In genomic region chr13:107866007-107866665, GRCh38 we compare ENCODE assay signal across 9 cellular contexts.
A peak's percentile ranks its signal among the peaks of the same experiment; 100 is the strongest.
DNase-seq lines count a peak whose midpoint lies in the region; ATAC-seq and TF ChIP-seq lines count a peak whose summit lies in the region.
"Had no signal": no experiment of that assay in that cellular context is flagged by ENCODE, and none has a peak within 500 bp of the region (broad histone marks: within the 10 kb centered on the region; RNA-seq: fewer than 3 reads in every experiment).

No MANE protein-coding gene starts in this region.

- peaks cover 18% of the 10 kb centered on the region for H3F3A ChIP-seq in neural progenitor cell (ENCODE audit: low read depth)

- H3K4me3 ChIP-seq in ectodermal cell (ENCODE audit: insufficient read depth, low read depth, low read length) (peak overlapping the region; percentile 73), neural progenitor cell (peak overlapping the region; percentile 57)
- no peak overlapping the region for H3K4me3 ChIP-seq in CD8-positive, alpha-beta T cell (ENCODE audit: low read depth, low read length)

- DNase-seq in ELF-1 (ENCODE audit: low read depth, low spot score) (peak; percentile 42), NCI-H510A treated with DMSO at 0.1 percent for 48 hours (lab: John Stamatoyannopoulos, UW) (peak; percentile 57), neural progenitor cell (ENCODE audit: low spot score) (peak; percentile 68), inferior parietal cortex (ENCODE audit: extremely low spot score) (no peak)
- no peak for DNase-seq in CD8-positive, alpha-beta T cell
- no peak for DNase-seq in stimulated activated CD4-positive, alpha-beta T cell treated with anti-CD3 and anti-CD28 coated beads, Interleukin-1b, Interleukin-23, amount 100 ng/mL, for 48 hours

- peak overlapping the region; percentile 80 for H3K4me2 ChIP-seq in neural progenitor cell

- H3K27me3 Mint-ChIP-seq in neural progenitor cell (ENCODE audit: insufficient read depth, low read depth): peaks cover 30% of the 10 kb centered on the region
- peaks cover 47% of the 10 kb centered on the region for H3K27me3 Mint-ChIP-seq in CD8-positive, alpha-beta T cell (ENCODE audit: low read depth)

- H3K27ac ChIP-seq in ectodermal cell (ENCODE audit: insufficient read depth, low read depth, low read length, poor library complexity, severe bottlenecking): no peak overlapping the region
- H3K27ac ChIP-seq in neural progenitor cell: no peak overlapping the region
- H3K27ac ChIP-seq in CD8-positive, alpha-beta T cell (ENCODE audit: low read depth, low read length): no peak overlapping the region
- H3K27ac ChIP-seq: epithelial cell of prostate had no signal

- TF ChIP-seq CTCF in neural progenitor cell (IDR thresholded peaks at IDR 0.05): no peak
- TF ChIP-seq CTCF in CD8-positive, alpha-beta T cell (IDR thresholded peaks at IDR 0.05): no peak

- POLR2A ChIA-PET in CD8-positive, alpha-beta T cell (lab: Charles Lee): no interaction called here

- no peak overlapping the region for H3K9ac ChIP-seq in neural progenitor cell

- H3K9me3 ChIP-seq in ectodermal cell (ENCODE audit: control insufficient read depth, low read length): no peaks in the 10 kb centered on the region
- H3K9me3 ChIP-seq in neural progenitor cell (ENCODE audit: low read depth): no peaks in the 10 kb centered on the region
- H3K9me3 ChIP-seq in CD8-positive, alpha-beta T cell (ENCODE audit: low read length): no peaks in the 10 kb centered on the region

- H3K9me3 Mint-ChIP-seq in neural progenitor cell: no peaks in the 10 kb centered on the region
- peaks cover 6% of the 10 kb centered on the region for H3K9me3 Mint-ChIP-seq in CD8-positive, alpha-beta T cell

- H3K4me1 ChIP-seq in ectodermal cell (ENCODE audit: control insufficient read depth, insufficient read depth, low read length): peaks cover 4% of the 10 kb centered on the region
- H3K4me1 ChIP-seq in neural progenitor cell: peaks cover 3% of the 10 kb centered on the region
- no peaks in the 10 kb centered on the region for H3K4me1 ChIP-seq in CD8-positive, alpha-beta T cell (ENCODE audit: insufficient read depth, low read length)

- CTCF ChIA-PET in CD8-positive, alpha-beta T cell (lab: Charles Lee): no interaction called here

- H2AFZ ChIP-seq in neural progenitor cell (replicated peaks): peak overlapping the region; percentile 83

- peak overlapping the region; percentile 89 for H3K4me3 Mint-ChIP-seq in neural progenitor cell
- no peak overlapping the region for H3K4me3 Mint-ChIP-seq in CD8-positive, alpha-beta T cell

- no peaks in the 10 kb centered on the region for H3K79me2 ChIP-seq in neural progenitor cell (ENCODE audit: low read depth)

- intact Hi-C loops in CD8-positive, alpha-beta T cell (cut with DNase I, micrococcal nuclease): no loop called here

- H3K27me3 ChIP-seq in ectodermal cell (ENCODE audit: control insufficient read depth, insufficient read depth, low read length, poor library complexity, severe bottlenecking): peaks cover 49% of the 10 kb centered on the region
- peaks cover 60% of the 10 kb centered on the region for H3K27me3 ChIP-seq in neural progenitor cell
- peaks cover 14% of the 10 kb centered on the region for H3K27me3 ChIP-seq in CD8-positive, alpha-beta T cell (ENCODE audit: insufficient read depth, low read length)

- H3K27ac Mint-ChIP-seq in neural progenitor cell: no peak overlapping the region
- no peak overlapping the region for H3K27ac Mint-ChIP-seq in CD8-positive, alpha-beta T cell

- peaks cover 16% of the 10 kb centered on the region for H3K4me1 Mint-ChIP-seq in neural progenitor cell
- peaks cover 9% of the 10 kb centered on the region for H3K4me1 Mint-ChIP-seq in CD8-positive, alpha-beta T cell (ENCODE audit: low read depth)

- 1% methylated on average over 51 of the region's 51 CpGs for WGBS in ectodermal cell, 2 experiments

- no peaks in the 10 kb centered on the region for H3K36me3 Mint-ChIP-seq in neural progenitor cell
- H3K36me3 Mint-ChIP-seq in CD8-positive, alpha-beta T cell: no peaks in the 10 kb centered on the region

- ATAC-seq in CD8-positive, alpha-beta T cell: no peak
- ATAC-seq in GM18907 (IDR thresholded peaks at IDR 0.05; ENCODE audit: unreplicated experiment): no peak

- peaks cover 33% of the 10 kb centered on the region for H4K20me1 ChIP-seq in neural progenitor cell (ENCODE audit: low read depth)

- H3K36me3 ChIP-seq in ectodermal cell (ENCODE audit: control insufficient read depth, insufficient read depth, low read length): no peaks in the 10 kb centered on the region
- no peaks in the 10 kb centered on the region for H3K36me3 ChIP-seq in neural progenitor cell
- no peaks in the 10 kb centered on the region for H3K36me3 ChIP-seq in CD8-positive, alpha-beta T cell (ENCODE audit: insufficient read depth, low read length)

Comparison
In these comparisons a context has a peak if more than half of its experiments do, and no peak if none do; other contexts are left out.
1. DNase-seq: peak in ELF-1 (single experiment), NCI-H510A treated with DMSO at 0.1 percent for 48 hours (single experiment) and neural progenitor cell (single experiment); none in inferior parietal cortex (single experiment), CD8-positive, alpha-beta T cell (0 of 7) and stimulated activated CD4-positive, alpha-beta T cell treated with anti-CD3 and anti-CD28 coated beads, Interleukin-1b, Interleukin-23, amount 100 ng/mL, for 48 hours (single experiment).